ENCODE assay signal across 8 cellular contexts in the genomic region with DNA sequence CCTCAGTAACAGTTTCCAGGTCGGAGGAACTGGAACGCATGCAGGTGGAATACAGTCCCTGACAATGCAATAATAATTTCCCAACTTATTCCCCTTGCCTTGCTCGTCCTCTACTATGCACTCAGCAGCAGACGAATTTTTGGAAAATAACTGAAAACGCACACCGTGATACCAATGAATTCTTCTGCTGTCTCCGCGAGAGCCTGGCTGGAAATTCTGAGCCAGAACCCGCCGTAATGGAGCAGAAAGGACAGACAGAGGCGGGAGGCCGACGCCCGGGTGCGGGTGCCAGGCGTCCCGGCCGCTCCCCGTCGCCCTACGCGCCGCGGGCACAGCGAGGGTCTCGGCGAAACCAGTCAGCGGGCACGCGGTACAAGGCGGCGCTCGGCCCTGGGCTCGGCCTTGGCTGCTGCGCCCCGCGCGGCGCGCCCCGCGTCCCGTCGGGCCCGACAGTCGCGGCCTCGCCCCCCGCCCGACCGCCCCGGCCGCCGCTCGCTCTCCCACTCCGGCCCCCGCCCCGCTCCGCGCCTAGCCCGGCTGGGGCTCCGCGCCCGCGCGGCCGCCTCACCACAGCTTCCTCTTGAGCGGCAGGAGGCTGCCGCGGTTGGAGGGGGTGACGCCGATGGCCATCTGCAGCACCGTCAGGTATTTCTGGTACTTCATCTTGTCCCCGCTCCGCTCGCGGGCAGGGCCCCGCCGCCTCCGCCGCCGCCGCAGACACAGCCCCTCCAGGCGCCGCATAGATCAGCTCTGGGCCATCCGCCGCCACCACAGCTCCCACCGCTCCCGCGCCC.
DNase-seq lines count a peak whose midpoint lies in the region; ATAC-seq, FAIRE-seq and TF ChIP-seq lines count a peak whose summit lies in the region.

No MANE protein-coding gene starts in this region.

- no peak for TF ChIP-seq POLR2A in GM12892 (IDR thresholded peaks at IDR 0.05; ENCODE audit: low read depth, low read length)

- H3K27ac ChIP-seq in neural cell (ENCODE audit: low read length) = no peak overlapping the region

- peak overlapping the region; percentile 51 for H3K9ac ChIP-seq in neural cell (ENCODE audit: low read length)

- H3K4me3 ChIP-seq in MG63 (peak overlapping the region; percentile 61), neural cell (ENCODE audit: low read length) (peak overlapping the region; percentile 65)

- H3K9me3 ChIP-seq in MG63 (peaks cover 3% of the 10 kb centered on the region; the same call in 1 of the 2 replicates), neural cell (ENCODE audit: low read length) (peaks cover 4% of the 10 kb centered on the region)

- H3K36me3 ChIP-seq in MG63 = peaks cover 3% of the 10 kb centered on the region; the same call in 1 of the 2 replicates
- no peaks in the 10 kb centered on the region for H3K36me3 ChIP-seq in neural cell (ENCODE audit: insufficient read depth, low read length)

- no peaks in the 10 kb centered on the region for H3K27me3 ChIP-seq in MG63
- peaks cover 37% of the 10 kb centered on the region for H3K27me3 ChIP-seq in neural cell (ENCODE audit: insufficient read depth, low read depth, low read length)

- no peak for TF ChIP-seq EP300 in neural cell (conservative IDR thresholded peaks at IDR 0.05; ENCODE audit: poor library complexity, severe bottlenecking)

- no peak for TF ChIP-seq CTCF in neural cell (IDR thresholded peaks at IDR 0.05; ENCODE audit: poor library complexity, severe bottlenecking)

- peak; percentile 52 for DNase-seq in Ammon's horn (ENCODE audit: low spot score)
- DNase-seq in MG63 = peak; percentile 45
- no peak for DNase-seq in GM12892 (ENCODE audit: insufficient read length)
- no peak for DNase-seq in AG08395 (ENCODE audit: low spot score)

- no peaks in the 10 kb centered on the region for H3K9me2 ChIP-seq in neural cell (ENCODE audit: insufficient read depth, low read length)

- peak; percentile 7 for ATAC-seq in esophagus mucosa
- ATAC-seq in HG03469 (IDR thresholded peaks at IDR 0.05; ENCODE audit: unreplicated experiment) = no peak
- ATAC-seq in HG03039 (IDR thresholded peaks at IDR 0.05; ENCODE audit: unreplicated experiment) = no peak

- no peak overlapping the region for H3K4me2 ChIP-seq in neural cell (ENCODE audit: low read length)

- TF ChIP-seq RAD21 in neural cell (conservative IDR thresholded peaks at IDR 0.05) = no peak

- H2AFZ ChIP-seq in neural cell (ENCODE audit: low read depth, low read length) = no peak overlapping the region

- H3K79me2 ChIP-seq in neural cell (replicated peaks; ENCODE audit: insufficient read depth, low read length) = no peaks in the 10 kb centered on the region

- H3F3A ChIP-seq in neural cell (ENCODE audit: insufficient read depth, low read length, poor library complexity, severe bottlenecking) = no peaks in the 10 kb centered on the region

- no peaks in the 10 kb centered on the region for H4K20me1 ChIP-seq in neural cell (ENCODE audit: insufficient read depth)

- FAIRE-seq in GM12892 (lab: Jason Lieb, UNC) = no peak

TF ChIP-seq in neural cell, 6 proteins besides CTCF, POLR2A, EP300 and RAD21:
- TF ChIP-seq EZH2 (IDR thresholded peaks at IDR 0.05; ENCODE audit: borderline replicate concordance, insufficient read depth, low read length, poor library complexity, severe bottlenecking) (no peak), SMC3 (conservative IDR thresholded peaks at IDR 0.05; ENCODE audit: poor library complexity) (no peak), MXI1 (conservative IDR thresholded peaks at IDR 0.05; ENCODE audit: poor library complexity, severe bottlenecking) (no peak), TAF1 (IDR thresholded peaks at IDR 0.05; ENCODE audit: low read depth) (no peak), POLR2AphosphoS5 (IDR thresholded peaks at IDR 0.05) (no peak), REST (IDR thresholded peaks at IDR 0.05; ENCODE audit: borderline replicate concordance) (no peak)
TF ChIP-seq in neural cell: peak in this region for 0.

Comparison
In these comparisons a context has a peak if more than half of its experiments do, and no peak if none do; other contexts are left out.
1. DNase-seq: peak in Ammon's horn (single experiment) and MG63 (single experiment); none in GM12892 (single experiment) and AG08395 (single experiment).